ENCODE assay signal across 8 cellular contexts in the genomic region with DNA sequence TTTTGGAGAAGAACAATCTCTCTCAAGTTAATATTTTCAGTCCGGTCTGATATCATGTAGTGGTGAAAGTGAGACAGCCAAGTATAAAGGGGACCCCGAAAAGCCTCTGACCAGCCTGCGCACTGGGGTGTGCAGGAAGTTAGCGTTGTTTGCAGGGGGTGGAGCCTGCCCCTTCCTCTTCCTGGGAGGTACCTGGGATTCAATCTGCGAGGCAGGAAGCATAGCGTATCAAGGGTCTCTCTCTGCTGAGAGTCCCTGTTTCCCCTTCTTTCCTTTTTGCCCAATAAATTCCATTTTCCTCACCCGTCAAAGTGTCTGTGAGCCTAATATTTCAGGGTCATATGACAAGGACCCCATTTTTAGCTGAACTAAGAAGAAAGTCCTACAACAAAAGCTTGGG.
"Had no signal": no experiment of that assay in that cellular context is flagged by ENCODE, and none has a peak within 500 bp of the region (broad histone marks: within the 10 kb centered on the region; RNA-seq: fewer than 3 reads in every experiment).

No MANE protein-coding gene starts in this region.

- DNase-seq: IMR-90, KBM-7, KG1 had no signal

- H3K4me1 Mint-ChIP-seq: IgD-negative memory B cell had no signal

- FAIRE-seq: HTR-8/SVneo, K562 had no signal

- H3K4me3 ChIP-seq: K562 had no signal

- H3K27ac ChIP-seq: HL-60, KMS-11 had no signal

- H3K9ac ChIP-seq: KMS-11 had no signal

- H3K27ac Mint-ChIP-seq: IgD-negative memory B cell had no signal

- H3K4me3 Mint-ChIP-seq: IgD-negative memory B cell had no signal

- ATAC-seq: K562 had no signal

- H3K4me2 ChIP-seq: KMS-11 had no signal

- H3K27me3 Mint-ChIP-seq: IgD-negative memory B cell had no signal
